In the genomic region with DNA sequence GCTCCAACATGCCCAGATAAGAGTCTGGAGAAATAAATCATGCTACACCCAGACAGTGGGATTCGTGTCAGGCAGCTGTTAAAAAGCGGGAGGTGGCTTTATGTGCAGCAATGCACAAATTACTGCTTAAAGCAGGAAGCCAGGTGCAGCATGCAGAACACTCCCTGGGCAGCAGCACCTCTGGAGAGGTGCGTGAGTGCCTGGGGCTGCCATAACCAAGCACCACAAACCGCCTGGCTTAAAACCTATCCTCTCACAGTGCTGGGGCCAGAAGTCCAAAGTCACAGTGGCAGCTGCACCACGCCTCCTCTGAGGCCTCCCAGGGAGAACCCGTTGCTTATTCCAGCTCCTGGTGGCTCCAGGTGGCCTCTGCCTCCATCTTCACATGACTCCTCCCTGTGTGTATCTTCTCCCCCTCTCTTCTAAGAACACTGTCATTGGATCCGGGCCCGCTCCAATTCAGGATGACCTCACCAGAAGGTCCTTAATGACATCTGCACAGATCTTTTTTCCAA, we compare ENCODE assay signal across 14 cellular contexts.
DNase-seq lines count a peak whose midpoint lies in the region; ATAC-seq and TF ChIP-seq lines count a peak whose summit lies in the region.
"Had no signal": no experiment of that assay in that cellular context is flagged by ENCODE, and none has a peak within 500 bp of the region (broad histone marks: within the 10 kb centered on the region; RNA-seq: fewer than 3 reads in every experiment).

No MANE protein-coding gene starts in this region.

- no peak overlapping the region for H3K9ac ChIP-seq in BLaER1
- H3K9ac ChIP-seq in Karpas-422 (ENCODE audit: low read length), result no peak overlapping the region

- 29 to 44% methylated on average over 6 to 8 of the region's 8 CpGs for WGBS in esophagus squamous epithelium, 2 donors

- H4K20me1 ChIP-seq in BLaER1 (no peaks in the 10 kb centered on the region), Karpas-422 (ENCODE audit: insufficient read depth, low read depth, low read length) (no peaks in the 10 kb centered on the region)

- H2AFZ ChIP-seq in Karpas-422 (ENCODE audit: low read length), result no peak overlapping the region

- DNase-seq in Karpas-422 (no peak), NCI-H510A (lab: John Stamatoyannopoulos, UW) (peak; percentile 94), esophagus squamous epithelium (lab: John Stamatoyannopoulos, UW) (no peak)
- DNase-seq in activated CD4-positive, alpha-beta T cell treated with anti-CD3 and anti-CD28 coated beads, Interleukin-2, amount 50 U/mL, for 1 hour, result no peak
- no peak for DNase-seq in activated CD4-positive, alpha-beta T cell treated with anti-CD3 and anti-CD28 coated beads for 48 hours
- DNase-seq: activated T-cell treated with anti-CD3 and anti-CD28 coated beads, Interleukin-2, amount 50 U/mL, for 24 hours; AML-193; kidney glomerular epithelial cell; NK-92 treated with Interleukin-12 subunit alpha and Interleukin-12 subunit beta, amount 100 ng/mL, for 24 hours; T1000 had no signal

- ATAC-seq in SK-N-SH treated with all-trans-retinoic acid at 6 μM for 48 hours (no peak), HG02763 (IDR thresholded peaks at IDR 0.05; ENCODE audit: unreplicated experiment) (no peak)

- H3K4me2 ChIP-seq in BLaER1 (peak overlapping the region; percentile 20; the same call in 1 of the 2 replicates), Karpas-422 (ENCODE audit: low read depth, low read length, poor library complexity, severe bottlenecking) (peak overlapping the region; percentile 56)

- no peak for TF ChIP-seq POLR2A in esophagus squamous epithelium (IDR thresholded peaks at IDR 0.05)

- no peak for TF ChIP-seq CTCF in esophagus squamous epithelium (IDR thresholded peaks at IDR 0.05)

- H3K27me3 ChIP-seq in BLaER1 (no peaks in the 10 kb centered on the region), Karpas-422 (ENCODE audit: low read length) (no peaks in the 10 kb centered on the region), esophagus squamous epithelium (peaks cover 0 to 16% (median 0%) of the 10 kb centered on the region in 4 donors)
- H3K27me3 ChIP-seq: breast epithelium had no signal

- H3K79me2 ChIP-seq in Karpas-422 (ENCODE audit: low read length), result no peaks in the 10 kb centered on the region

- H3K4me1 ChIP-seq in BLaER1, result peaks cover 74% of the 10 kb centered on the region
- H3K4me1 ChIP-seq in Karpas-422 (ENCODE audit: low read length), result peaks cover 47% of the 10 kb centered on the region
- peaks cover 3 to 43% (median 14%) of the 10 kb centered on the region in 3 donors for H3K4me1 ChIP-seq in esophagus squamous epithelium
- H3K4me1 ChIP-seq: breast epithelium had no signal

- H3K27ac ChIP-seq in BLaER1 (no peak overlapping the region), Karpas-422 (ENCODE audit: low read length) (no peak overlapping the region), esophagus squamous epithelium (peak overlapping the region; percentile 64 to 74 (median 69))
- H3K27ac ChIP-seq: breast epithelium had no signal

- intact Hi-C loops in esophagus squamous epithelium (cut with DNase I), result no loop called here

- no peaks in the 10 kb centered on the region for H3K9me3 ChIP-seq in BLaER1
- no peaks in the 10 kb centered on the region for H3K9me3 ChIP-seq in Karpas-422 (ENCODE audit: low read length)
- no peaks in the 10 kb centered on the region for H3K9me3 ChIP-seq in esophagus squamous epithelium
- H3K9me3 ChIP-seq: breast epithelium had no signal

- H3K36me3 ChIP-seq in BLaER1, result no peaks in the 10 kb centered on the region
- H3K36me3 ChIP-seq in Karpas-422 (ENCODE audit: insufficient read depth, low read length), result no peaks in the 10 kb centered on the region
- no peaks in the 10 kb centered on the region for H3K36me3 ChIP-seq in esophagus squamous epithelium
- H3K36me3 ChIP-seq: breast epithelium had no signal

- H3K4me3 ChIP-seq in BLaER1 (no peak overlapping the region), Karpas-422 (ENCODE audit: low read length) (no peak overlapping the region), esophagus squamous epithelium (no peak overlapping the region)
- H3K4me3 ChIP-seq: breast epithelium had no signal

- no peaks in the 10 kb centered on the region for H3K9me2 ChIP-seq in Karpas-422 (replicated peaks; ENCODE audit: insufficient read depth, low read length)

TF ChIP-seq in SK-N-SH treated with all-trans-retinoic acid at 6 μM for 48 hours, 23 proteins besides CTCF, POLR2A, EP300 and RAD21:
- TF ChIP-seq, protein P1, sequence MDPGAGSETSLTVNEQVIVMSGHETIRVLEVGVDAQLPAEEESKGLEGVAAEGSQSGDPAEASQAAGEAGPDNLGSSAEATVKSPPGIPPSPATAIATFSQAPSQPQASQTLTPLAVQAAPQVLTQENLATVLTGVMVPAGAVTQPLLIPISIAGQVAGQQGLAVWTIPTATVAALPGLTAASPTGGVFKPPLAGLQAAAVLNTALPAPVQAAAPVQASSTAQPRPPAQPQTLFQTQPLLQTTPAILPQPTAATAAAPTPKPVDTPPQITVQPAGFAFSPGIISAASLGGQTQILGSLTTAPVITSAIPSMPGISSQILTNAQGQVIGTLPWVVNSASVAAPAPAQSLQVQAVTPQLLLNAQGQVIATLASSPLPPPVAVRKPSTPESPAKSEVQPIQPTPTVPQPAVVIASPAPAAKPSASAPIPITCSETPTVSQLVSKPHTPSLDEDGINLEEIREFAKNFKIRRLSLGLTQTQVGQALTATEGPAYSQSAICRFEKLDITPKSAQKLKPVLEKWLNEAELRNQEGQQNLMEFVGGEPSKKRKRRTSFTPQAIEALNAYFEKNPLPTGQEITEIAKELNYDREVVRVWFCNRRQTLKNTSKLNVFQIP (CRISPR knock-in tag; IDR thresholded peaks at IDR 0.05; ENCODE audit: borderline replicate concordance, low read depth), result no peak
TF ChIP-seq in SK-N-SH treated with all-trans-retinoic acid at 6 μM for 48 hours: peak in this region for 0.

Comparison
In these comparisons a context has a peak if more than half of its experiments do, and no peak if none do; other contexts are left out.
1. H3K27ac ChIP-seq: peak in esophagus squamous epithelium (4 of 4); none in BLaER1 (single experiment) and Karpas-422 (single experiment).